In the genomic region with DNA sequence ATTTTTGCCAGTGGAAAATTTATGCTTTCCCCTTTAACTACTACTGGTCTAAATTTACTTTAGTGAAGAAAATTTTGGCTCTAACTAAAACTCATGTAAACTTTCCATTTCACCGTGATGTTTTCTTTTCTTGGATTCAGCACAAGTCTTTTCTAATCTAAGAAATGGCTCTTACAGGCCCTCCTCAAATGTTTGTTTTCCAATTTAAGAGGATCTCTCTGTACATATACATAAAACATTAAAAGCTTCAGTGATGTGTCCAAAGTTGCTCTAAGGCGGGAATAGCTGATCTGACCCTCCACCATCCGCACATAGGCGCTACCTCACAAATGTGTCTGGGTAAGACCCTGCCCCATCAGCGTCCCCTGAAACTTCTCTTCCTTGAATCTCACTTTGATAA, we compare ENCODE assay signal across 12 cellular contexts.
DNase-seq lines count a peak whose midpoint lies in the region; TF ChIP-seq lines count a peak whose summit lies in the region.
"Had no signal": no experiment of that assay in that cellular context is flagged by ENCODE, and none has a peak within 500 bp of the region (broad histone marks: within the 10 kb centered on the region; RNA-seq: fewer than 3 reads in every experiment).

No MANE protein-coding gene starts in this region.

- H2BK120ac ChIP-seq in mesenchymal stem cell (ENCODE audit: low read depth, low read length), result no peak overlapping the region

- H2BK15ac ChIP-seq in mesenchymal stem cell (ENCODE audit: low read depth, poor library complexity, severe bottlenecking), result no peak overlapping the region

- no peak overlapping the region for H4K91ac ChIP-seq in mesenchymal stem cell (ENCODE audit: low read length)

- no peak for DNase-seq in mesenchymal stem cell
- no peak for DNase-seq in smooth muscle cell (lab: John Stamatoyannopoulos, UW; ENCODE audit: unreplicated experiment)
- DNase-seq in GM13976 (ENCODE audit: low spot score), result no peak
- no peak for DNase-seq in HFFc6
- no peak for DNase-seq in hippocampal formation (lab: John Stamatoyannopoulos, UW)
- no peak for DNase-seq in NCI-H128 (lab: John Stamatoyannopoulos, UW; ENCODE audit: unreplicated experiment)
- DNase-seq: DMS53, H9, NCI-H226 had no signal

- no peaks in the 10 kb centered on the region for H3K27me3 Mint-ChIP-seq in HFFc6 (ENCODE audit: insufficient read depth)

- no peak overlapping the region for H3K23ac ChIP-seq in mesenchymal stem cell (ENCODE audit: low read length in 2 of 2)

- no peak overlapping the region for H3K4ac ChIP-seq in mesenchymal stem cell (ENCODE audit: low read depth in 1 of 2, low read length in 2 of 2)

- H3K9ac ChIP-seq in mesenchymal stem cell (ENCODE audit: low read length), result no peak overlapping the region
- peak overlapping the region; percentile 36 for H3K9ac ChIP-seq in smooth muscle cell (ENCODE audit: low read depth)

- H3K4me3 Mint-ChIP-seq in HFFc6, result no peak overlapping the region
- H3K4me3 Mint-ChIP-seq: CD14-positive monocyte, H9 had no signal

- no peak overlapping the region for H3K14ac ChIP-seq in mesenchymal stem cell (ENCODE audit: low read length in 2 of 2)

- H4K20me1 ChIP-seq in smooth muscle cell (ENCODE audit: low read depth), result no peaks in the 10 kb centered on the region

- no peaks in the 10 kb centered on the region for H3K9me3 Mint-ChIP-seq in HFFc6
- H3K9me3 Mint-ChIP-seq: H9 had no signal

- no peaks in the 10 kb centered on the region for H3K36me3 ChIP-seq in mesenchymal stem cell (ENCODE audit: control insufficient read depth in 1 of 2, insufficient read depth in 2 of 2, low read depth in 1 of 2, low read length in 2 of 2)
- no peaks in the 10 kb centered on the region for H3K36me3 ChIP-seq in smooth muscle cell (ENCODE audit: low read depth)

- peak overlapping the region; percentile 12 for H2AK5ac ChIP-seq in mesenchymal stem cell (ENCODE audit: low read length, severe bottlenecking)

- peaks cover 48% of the 10 kb centered on the region for H3F3A ChIP-seq in smooth muscle cell (ENCODE audit: low read depth)

- no peak overlapping the region for H3K27ac Mint-ChIP-seq in HFFc6
- H3K27ac Mint-ChIP-seq: CD14-positive monocyte had no signal

- H2BK12ac ChIP-seq in mesenchymal stem cell (ENCODE audit: low read length in 2 of 2), result no peak overlapping the region

- H3K9me3 ChIP-seq in mesenchymal stem cell (ENCODE audit: control insufficient read depth, low read length) (no peaks in the 10 kb centered on the region), smooth muscle cell (replicated peaks; ENCODE audit: low read depth) (no peaks in the 10 kb centered on the region)

- H3K4me1 ChIP-seq in mesenchymal stem cell (ENCODE audit: control insufficient read depth, insufficient read depth, low read depth, low read length), result peaks cover 15% of the 10 kb centered on the region
- H3K4me1 ChIP-seq in smooth muscle cell (ENCODE audit: low read depth), result peaks cover 59% of the 10 kb centered on the region

- 98% methylated on average over 5 of the region's 5 CpGs for WGBS in mesenchymal stem cell
- 81% methylated on average over 5 of the region's 5 CpGs for WGBS in smooth muscle cell (ENCODE audit: low lambda C conversion rate)

- H3K18ac ChIP-seq in mesenchymal stem cell (ENCODE audit: low read depth in 1 of 2, low read length in 2 of 2), result no peak overlapping the region

- H3K4me3 ChIP-seq in mesenchymal stem cell (ENCODE audit: insufficient read depth in 1 of 2, low read depth in 1 of 2, low read length in 2 of 2) (no peak overlapping the region), smooth muscle cell (no peak overlapping the region)

- no peaks in the 10 kb centered on the region for H3K36me3 Mint-ChIP-seq in HFFc6 (ENCODE audit: low read depth)

- H3K79me2 ChIP-seq in smooth muscle cell (ENCODE audit: low read depth), result peaks cover 47% of the 10 kb centered on the region

- H3K27ac ChIP-seq in C4-2B, result peak overlapping the region; percentile 88
- H3K27ac ChIP-seq in VCaP, result peak overlapping the region; percentile 74
- H3K27ac ChIP-seq in mesenchymal stem cell (ENCODE audit: low read length, poor library complexity, severe bottlenecking), result no peak overlapping the region
- H3K27ac ChIP-seq in smooth muscle cell (ENCODE audit: low read depth), result peak overlapping the region; percentile 96

- H3K27me3 ChIP-seq in mesenchymal stem cell (ENCODE audit: control insufficient read depth in 1 of 2, insufficient read depth in 1 of 2, low read length in 2 of 2), result no peaks in the 10 kb centered on the region
- no peaks in the 10 kb centered on the region for H3K27me3 ChIP-seq in smooth muscle cell (ENCODE audit: low read depth)

- H2AFZ ChIP-seq in mesenchymal stem cell (ENCODE audit: low read depth, low read length) (no peak overlapping the region), smooth muscle cell (ENCODE audit: low read depth) (no peak overlapping the region)

- peaks cover 77% of the 10 kb centered on the region for H3K4me1 Mint-ChIP-seq in HFFc6 (ENCODE audit: low read depth)

- in situ Hi-C loops in GM13976 (cut with MboI; ENCODE audit: low sequenced_read_pairs, unreplicated experiment), result no loop called here

- peak overlapping the region; percentile 19 for H4K8ac ChIP-seq in mesenchymal stem cell (ENCODE audit: low read length)

- H2BK5ac ChIP-seq in mesenchymal stem cell (ENCODE audit: low read depth, low read length, poor library complexity, severe bottlenecking), result no peak overlapping the region

- TF ChIP-seq CTCF in C4-2B (conservative IDR thresholded peaks at IDR 0.05), result no peak
- TF ChIP-seq CTCF in VCaP (conservative IDR thresholded peaks at IDR 0.05), result no peak
- no peak for TF ChIP-seq CTCF in smooth muscle cell (IDR thresholded peaks at IDR 0.05; ENCODE audit: borderline replicate concordance, insufficient read depth, poor library complexity, severe bottlenecking)
- TF ChIP-seq CTCF in GM13976 (IDR thresholded peaks at IDR 0.05; ENCODE audit: borderline replicate concordance, control extremely low read depth, extremely low read depth, insufficient read depth, missing control alignments), result no peak
- TF ChIP-seq CTCF in HFFc6 (IDR thresholded peaks at IDR 0.05), result no peak

- no peak overlapping the region for H3K4me2 ChIP-seq in mesenchymal stem cell (ENCODE audit: low read length, poor library complexity, severe bottlenecking)
- H3K4me2 ChIP-seq in smooth muscle cell, result peak overlapping the region; percentile 58

- H3K79me1 ChIP-seq in mesenchymal stem cell (replicated peaks; ENCODE audit: low read length, poor library complexity, severe bottlenecking), result peaks cover 14% of the 10 kb centered on the region
